1 cellular context compared by ENCODE assay signal in the genomic region with DNA sequence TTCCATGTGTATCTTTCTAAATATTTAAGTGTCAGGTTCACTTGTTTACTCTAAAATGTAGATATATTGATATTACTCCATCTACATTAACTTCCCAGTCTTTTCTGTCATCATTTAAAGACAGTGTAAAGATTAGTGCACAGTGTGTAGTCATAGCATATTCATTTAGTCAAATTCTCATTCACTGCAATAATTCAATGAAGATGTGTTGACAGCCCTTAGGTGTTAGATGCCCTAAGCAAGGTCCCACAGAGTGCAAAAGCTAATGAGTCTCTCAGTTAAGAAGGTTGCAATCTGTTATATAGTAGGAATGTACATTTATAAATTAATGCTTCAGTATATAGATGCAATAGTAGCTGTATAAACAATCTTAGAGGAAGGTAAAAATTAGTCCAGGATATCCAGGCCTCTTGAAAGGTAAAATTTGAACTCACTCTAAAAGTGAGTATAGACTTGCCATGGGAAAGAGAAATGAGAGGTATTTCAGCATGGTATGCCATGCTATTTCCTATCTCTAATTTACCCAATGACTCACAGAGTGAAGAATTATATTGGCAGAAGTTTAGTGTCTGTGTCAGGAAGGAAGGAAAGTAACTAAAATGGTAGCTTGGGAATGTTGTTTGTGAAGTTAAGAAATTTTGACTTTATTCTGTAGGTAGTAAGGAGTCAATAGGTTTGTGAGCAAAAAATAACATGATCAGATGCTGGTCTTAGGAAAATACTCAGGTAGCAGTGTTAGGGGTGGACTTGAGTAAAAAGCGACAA.
TF ChIP-seq lines count a peak whose summit lies in the region.

No MANE protein-coding gene starts in this region.

TF ChIP-seq in GM23338, 12 proteins besides CTCF, POLR2A, EP300 and RAD21:
- TF ChIP-seq, protein P1, sequence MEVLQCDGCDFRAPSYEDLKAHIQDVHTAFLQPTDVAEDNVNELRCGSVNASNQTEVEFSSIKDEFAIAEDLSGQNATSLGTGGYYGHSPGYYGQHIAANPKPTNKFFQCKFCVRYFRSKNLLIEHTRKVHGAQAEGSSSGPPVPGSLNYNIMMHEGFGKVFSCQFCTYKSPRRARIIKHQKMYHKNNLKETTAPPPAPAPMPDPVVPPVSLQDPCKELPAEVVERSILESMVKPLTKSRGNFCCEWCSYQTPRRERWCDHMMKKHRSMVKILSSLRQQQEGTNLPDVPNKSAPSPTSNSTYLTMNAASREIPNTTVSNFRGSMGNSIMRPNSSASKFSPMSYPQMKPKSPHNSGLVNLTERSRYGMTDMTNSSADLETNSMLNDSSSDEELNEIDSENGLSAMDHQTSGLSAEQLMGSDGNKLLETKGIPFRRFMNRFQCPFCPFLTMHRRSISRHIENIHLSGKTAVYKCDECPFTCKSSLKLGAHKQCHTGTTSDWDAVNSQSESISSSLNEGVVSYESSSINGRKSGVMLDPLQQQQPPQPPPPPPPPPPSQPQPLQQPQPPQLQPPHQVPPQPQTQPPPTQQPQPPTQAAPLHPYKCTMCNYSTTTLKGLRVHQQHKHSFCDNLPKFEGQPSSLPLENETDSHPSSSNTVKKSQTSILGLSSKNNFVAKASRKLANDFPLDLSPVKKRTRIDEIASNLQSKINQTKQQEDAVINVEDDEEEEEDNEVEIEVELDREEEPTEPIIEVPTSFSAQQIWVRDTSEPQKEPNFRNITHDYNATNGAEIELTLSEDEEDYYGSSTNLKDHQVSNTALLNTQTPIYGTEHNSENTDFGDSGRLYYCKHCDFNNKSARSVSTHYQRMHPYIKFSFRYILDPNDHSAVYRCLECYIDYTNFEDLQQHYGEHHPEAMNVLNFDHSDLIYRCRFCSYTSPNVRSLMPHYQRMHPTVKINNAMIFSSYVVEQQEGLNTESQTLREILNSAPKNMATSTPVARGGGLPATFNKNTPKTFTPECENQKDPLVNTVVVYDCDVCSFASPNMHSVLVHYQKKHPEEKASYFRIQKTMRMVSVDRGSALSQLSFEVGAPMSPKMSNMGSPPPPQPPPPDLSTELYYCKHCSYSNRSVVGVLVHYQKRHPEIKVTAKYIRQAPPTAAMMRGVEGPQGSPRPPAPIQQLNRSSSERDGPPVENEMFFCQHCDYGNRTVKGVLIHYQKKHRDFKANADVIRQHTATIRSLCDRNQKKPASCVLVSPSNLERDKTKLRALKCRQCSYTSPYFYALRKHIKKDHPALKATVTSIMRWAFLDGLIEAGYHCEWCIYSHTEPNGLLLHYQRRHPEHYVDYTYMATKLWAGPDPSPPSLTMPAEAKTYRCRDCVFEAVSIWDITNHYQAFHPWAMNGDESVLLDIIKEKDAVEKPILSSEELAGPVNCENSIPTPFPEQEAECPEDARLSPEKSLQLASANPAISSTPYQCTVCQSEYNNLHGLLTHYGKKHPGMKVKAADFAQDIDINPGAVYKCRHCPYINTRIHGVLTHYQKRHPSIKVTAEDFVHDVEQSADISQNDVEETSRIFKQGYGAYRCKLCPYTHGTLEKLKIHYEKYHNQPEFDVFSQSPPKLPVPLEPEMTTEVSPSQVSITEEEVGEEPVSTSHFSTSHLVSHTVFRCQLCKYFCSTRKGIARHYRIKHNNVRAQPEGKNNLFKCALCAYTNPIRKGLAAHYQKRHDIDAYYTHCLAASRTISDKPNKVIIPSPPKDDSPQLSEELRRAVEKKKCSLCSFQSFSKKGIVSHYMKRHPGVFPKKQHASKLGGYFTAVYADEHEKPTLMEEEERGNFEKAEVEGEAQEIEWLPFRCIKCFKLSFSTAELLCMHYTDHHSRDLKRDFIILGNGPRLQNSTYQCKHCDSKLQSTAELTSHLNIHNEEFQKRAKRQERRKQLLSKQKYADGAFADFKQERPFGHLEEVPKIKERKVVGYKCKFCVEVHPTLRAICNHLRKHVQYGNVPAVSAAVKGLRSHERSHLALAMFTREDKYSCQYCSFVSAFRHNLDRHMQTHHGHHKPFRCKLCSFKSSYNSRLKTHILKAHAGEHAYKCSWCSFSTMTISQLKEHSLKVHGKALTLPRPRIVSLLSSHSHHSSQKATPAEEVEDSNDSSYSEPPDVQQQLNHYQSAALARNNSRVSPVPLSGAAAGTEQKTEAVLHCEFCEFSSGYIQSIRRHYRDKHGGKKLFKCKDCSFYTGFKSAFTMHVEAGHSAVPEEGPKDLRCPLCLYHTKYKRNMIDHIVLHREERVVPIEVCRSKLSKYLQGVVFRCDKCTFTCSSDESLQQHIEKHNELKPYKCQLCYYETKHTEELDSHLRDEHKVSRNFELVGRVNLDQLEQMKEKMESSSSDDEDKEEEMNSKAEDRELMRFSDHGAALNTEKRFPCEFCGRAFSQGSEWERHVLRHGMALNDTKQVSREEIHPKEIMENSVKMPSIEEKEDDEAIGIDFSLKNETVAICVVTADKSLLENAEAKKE (CRISPR knock-in tag; IDR thresholded peaks at IDR 0.05) = no peak
- TF ChIP-seq STAT1 (IDR thresholded peaks at IDR 0.05; ENCODE audit: unreplicated experiment) = no peak
- TF ChIP-seq, protein P2, sequence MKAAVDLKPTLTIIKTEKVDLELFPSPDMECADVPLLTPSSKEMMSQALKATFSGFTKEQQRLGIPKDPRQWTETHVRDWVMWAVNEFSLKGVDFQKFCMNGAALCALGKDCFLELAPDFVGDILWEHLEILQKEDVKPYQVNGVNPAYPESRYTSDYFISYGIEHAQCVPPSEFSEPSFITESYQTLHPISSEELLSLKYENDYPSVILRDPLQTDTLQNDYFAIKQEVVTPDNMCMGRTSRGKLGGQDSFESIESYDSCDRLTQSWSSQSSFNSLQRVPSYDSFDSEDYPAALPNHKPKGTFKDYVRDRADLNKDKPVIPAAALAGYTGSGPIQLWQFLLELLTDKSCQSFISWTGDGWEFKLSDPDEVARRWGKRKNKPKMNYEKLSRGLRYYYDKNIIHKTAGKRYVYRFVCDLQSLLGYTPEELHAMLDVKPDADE (IDR thresholded peaks at IDR 0.05) = no peak
- TF ChIP-seq POLR2AphosphoS5 (IDR thresholded peaks at IDR 0.05; ENCODE audit: low read depth) = no peak
- no peak for TF ChIP-seq JUNB (IDR thresholded peaks at IDR 0.05; ENCODE audit: unreplicated experiment)
- TF ChIP-seq, protein P3, sequence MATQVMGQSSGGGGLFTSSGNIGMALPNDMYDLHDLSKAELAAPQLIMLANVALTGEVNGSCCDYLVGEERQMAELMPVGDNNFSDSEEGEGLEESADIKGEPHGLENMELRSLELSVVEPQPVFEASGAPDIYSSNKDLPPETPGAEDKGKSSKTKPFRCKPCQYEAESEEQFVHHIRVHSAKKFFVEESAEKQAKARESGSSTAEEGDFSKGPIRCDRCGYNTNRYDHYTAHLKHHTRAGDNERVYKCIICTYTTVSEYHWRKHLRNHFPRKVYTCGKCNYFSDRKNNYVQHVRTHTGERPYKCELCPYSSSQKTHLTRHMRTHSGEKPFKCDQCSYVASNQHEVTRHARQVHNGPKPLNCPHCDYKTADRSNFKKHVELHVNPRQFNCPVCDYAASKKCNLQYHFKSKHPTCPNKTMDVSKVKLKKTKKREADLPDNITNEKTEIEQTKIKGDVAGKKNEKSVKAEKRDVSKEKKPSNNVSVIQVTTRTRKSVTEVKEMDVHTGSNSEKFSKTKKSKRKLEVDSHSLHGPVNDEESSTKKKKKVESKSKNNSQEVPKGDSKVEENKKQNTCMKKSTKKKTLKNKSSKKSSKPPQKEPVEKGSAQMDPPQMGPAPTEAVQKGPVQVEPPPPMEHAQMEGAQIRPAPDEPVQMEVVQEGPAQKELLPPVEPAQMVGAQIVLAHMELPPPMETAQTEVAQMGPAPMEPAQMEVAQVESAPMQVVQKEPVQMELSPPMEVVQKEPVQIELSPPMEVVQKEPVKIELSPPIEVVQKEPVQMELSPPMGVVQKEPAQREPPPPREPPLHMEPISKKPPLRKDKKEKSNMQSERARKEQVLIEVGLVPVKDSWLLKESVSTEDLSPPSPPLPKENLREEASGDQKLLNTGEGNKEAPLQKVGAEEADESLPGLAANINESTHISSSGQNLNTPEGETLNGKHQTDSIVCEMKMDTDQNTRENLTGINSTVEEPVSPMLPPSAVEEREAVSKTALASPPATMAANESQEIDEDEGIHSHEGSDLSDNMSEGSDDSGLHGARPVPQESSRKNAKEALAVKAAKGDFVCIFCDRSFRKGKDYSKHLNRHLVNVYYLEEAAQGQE (IDR thresholded peaks at IDR 0.05; ENCODE audit: unreplicated experiment) = no peak
- TF ChIP-seq EZH2phosphoT487 (IDR thresholded peaks at IDR 0.05; ENCODE audit: unreplicated experiment) = no peak
- no peak for TF ChIP-seq CREB1 (CRISPR knock-in tag; IDR thresholded peaks at IDR 0.05; ENCODE audit: low read depth)
